8 cellular contexts compared by ENCODE assay signal in the genomic region with DNA sequence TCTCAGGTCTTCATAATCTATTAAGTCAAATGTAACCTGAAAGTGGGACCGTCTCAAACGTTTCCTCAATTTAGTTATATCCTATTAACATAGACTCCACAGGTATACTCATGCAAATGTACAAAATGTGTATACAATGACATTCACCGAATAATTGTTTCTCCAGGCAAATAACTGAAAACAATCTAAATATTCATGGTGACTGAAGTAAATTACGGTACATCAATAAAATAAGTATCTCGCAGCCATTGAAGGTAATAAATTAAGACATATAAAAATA. TPM values are rescaled to one million over a fixed set of nuclear protein-coding genes. Genes with fewer than 3 reads are reported as not detected.
A peak's percentile ranks its signal among the peaks of the same experiment; 100 is the strongest.
DNase-seq lines count a peak whose midpoint lies in the region; ATAC-seq and TF ChIP-seq lines count a peak whose summit lies in the region.

No MANE protein-coding gene starts in this region.

- 0% methylated on average over 5 of the region's 5 CpGs for WGBS in esophagus squamous epithelium, 2 donors

- peak overlapping the region in 3 of 4 donors; percentile 73 to 82 (median 74) for H3K27ac ChIP-seq in Peyer's patch
- H3K27ac ChIP-seq in esophagus squamous epithelium = peak overlapping the region in 3 of 4 donors; percentile 74 to 88 (median 75)

- H3K36me3 ChIP-seq in ES-I3 (ENCODE audit: insufficient read depth, low read length) (peaks cover 3% of the 10 kb centered on the region), Peyer's patch (peaks cover 0 to 13% (median 0%) of the 10 kb centered on the region in 3 donors), esophagus squamous epithelium (peaks cover 0 to 33% (median 8%) of the 10 kb centered on the region in 3 donors)

- TF ChIP-seq CTCF in Peyer's patch (IDR thresholded peaks at IDR 0.05) (no peak), esophagus squamous epithelium (IDR thresholded peaks at IDR 0.05) (no peak)

- H3K27me3 ChIP-seq in Peyer's patch (no peaks in the 10 kb centered on the region), esophagus squamous epithelium (no peaks in the 10 kb centered on the region)

- TF ChIP-seq POLR2A in Peyer's patch (IDR thresholded peaks at IDR 0.05) = no peak
- no peak for TF ChIP-seq POLR2A in esophagus squamous epithelium (IDR thresholded peaks at IDR 0.05)

- H3K4me1 ChIP-seq in ES-I3 (ENCODE audit: insufficient read depth, low read length) (peaks cover 5% of the 10 kb centered on the region; the same call in 1 of the 2 replicates), Peyer's patch (peaks cover 0 to 17% (median 7%) of the 10 kb centered on the region in 4 donors), esophagus squamous epithelium (peaks cover 14 to 46% (median 16%) of the 10 kb centered on the region in 3 donors)

- H3K4me3 ChIP-seq in Peyer's patch (peak overlapping the region; percentile 63 to 75 (median 68)), esophagus squamous epithelium (peak overlapping the region; percentile 65 to 86 (median 70))

- H3K9ac ChIP-seq in ES-I3 (ENCODE audit: low read depth, low read length) = peak overlapping the region; percentile 89

- H3K9me3 ChIP-seq in ES-I3 (ENCODE audit: control insufficient read depth, insufficient read depth, low read length) = no peaks in the 10 kb centered on the region
- no peaks in the 10 kb centered on the region for H3K9me3 ChIP-seq in Peyer's patch
- no peaks in the 10 kb centered on the region for H3K9me3 ChIP-seq in esophagus squamous epithelium

- DNase-seq in Peyer's patch = no peak
- no peak for DNase-seq in esophagus squamous epithelium (lab: John Stamatoyannopoulos, UW)
- peak; percentile 4 for DNase-seq in pons (ENCODE audit: low spot score)
- no peak for DNase-seq in NCI-H748 treated with DMSO at 0.1 percent for 48 hours (lab: John Stamatoyannopoulos, UW)
- no peak for DNase-seq in HPDE6-E6E7 (ENCODE audit: extremely low spot score)
- DNase-seq in mesenteric fat pad (ENCODE audit: low spot score) = no peak

- intact Hi-C loops in esophagus squamous epithelium (cut with DNase I) = no loop called here

- no peak for ATAC-seq in GM21447 (IDR thresholded peaks at IDR 0.05; ENCODE audit: unreplicated experiment)

RNA-seq across cellular contexts. Expression of a gene that starts 0.5 kb away (rescaled TPM):
- total RNA-seq in Peyer's patch (100 to 1,000 TPM in 1 of 4 donors, 10 to 100 TPM in 3; 34.2 to 164 (median 44.9) TPM), esophagus squamous epithelium (100 to 1,000 TPM in 2 of 4 donors, 10 to 100 TPM in 2; 56.8 to 136 (median 91.2) TPM), mesenteric fat pad (96.7 TPM)

RNA-seq across cellular contexts. Expression of a gene that starts 32.1 kb away (rescaled TPM):
- 10 to 100 TPM; 25.8 to 94.1 (median 31.3) TPM for total RNA-seq in Peyer's patch
- total RNA-seq in esophagus squamous epithelium = 10 to 100 TPM; 20.7 to 52.3 (median 37.2) TPM
- total RNA-seq in mesenteric fat pad = 28.7 TPM

RNA-seq across cellular contexts. Expression of a gene that starts 32.7 kb away (rescaled TPM):
- total RNA-seq in Peyer's patch (10 to 100 TPM in 1 of 4 donors, 1 to 10 TPM in 3; 2.8 to 51.2 (median 4.9) TPM), esophagus squamous epithelium (10 to 100 TPM in 1 of 4 donors, 1 to 10 TPM in 3; 6.0 to 10.7 (median 7.5) TPM), mesenteric fat pad (4.0 TPM)
